ENCODE assay signal across 3 cellular contexts in genomic region chr2:133218204-133218603, GRCh38.
"Had no signal": no experiment of that assay in that cellular context is flagged by ENCODE, and none has a peak within 500 bp of the region (broad histone marks: within the 10 kb centered on the region; RNA-seq: fewer than 3 reads in every experiment).

No MANE protein-coding gene starts in this region.

- H3K4me3 ChIP-seq: GM12878 had no signal

- DNase-seq: GDM1, GF-D8 had no signal

- ATAC-seq: GM12878 had no signal
